Comparison of ENCODE assay signal across 1 cellular context in the genomic region with DNA sequence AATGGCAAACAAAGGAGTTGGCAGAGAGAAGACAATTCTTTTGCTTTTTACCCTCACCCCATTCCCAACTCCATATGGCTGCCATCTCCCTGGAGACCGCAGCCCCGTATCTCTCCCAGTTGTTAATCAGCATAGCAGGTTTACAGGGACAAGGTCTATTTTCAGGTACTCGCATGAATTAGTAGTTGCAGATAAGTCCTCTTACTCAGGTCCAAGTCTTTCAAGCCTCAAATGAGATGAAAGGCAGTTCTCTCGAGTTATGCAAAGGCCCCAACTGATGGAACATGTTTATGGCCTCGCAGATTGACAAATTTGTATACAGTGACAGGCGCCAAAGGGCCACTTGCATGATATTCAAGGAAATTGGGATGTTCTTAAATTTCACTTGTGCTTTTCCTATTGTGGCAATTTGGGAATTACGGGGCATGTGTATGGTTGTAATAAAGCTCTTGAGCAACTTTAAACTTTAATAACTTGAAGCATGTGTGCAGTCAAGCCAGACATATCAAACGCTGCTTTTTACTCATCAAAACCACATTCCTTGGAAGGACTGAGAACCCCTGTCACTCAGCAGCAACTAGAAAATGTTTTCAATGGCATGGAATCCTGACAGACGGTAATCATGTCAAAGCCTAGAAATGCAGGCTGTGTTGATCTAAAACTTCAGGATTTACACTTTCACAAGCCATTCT.
TF ChIP-seq lines count a peak whose summit lies in the region.

No MANE protein-coding gene starts in this region.

TF ChIP-seq in liver, 16 proteins besides CTCF, POLR2A, EP300 and RAD21 (continued from another document):
- TF ChIP-seq, protein P1, sequence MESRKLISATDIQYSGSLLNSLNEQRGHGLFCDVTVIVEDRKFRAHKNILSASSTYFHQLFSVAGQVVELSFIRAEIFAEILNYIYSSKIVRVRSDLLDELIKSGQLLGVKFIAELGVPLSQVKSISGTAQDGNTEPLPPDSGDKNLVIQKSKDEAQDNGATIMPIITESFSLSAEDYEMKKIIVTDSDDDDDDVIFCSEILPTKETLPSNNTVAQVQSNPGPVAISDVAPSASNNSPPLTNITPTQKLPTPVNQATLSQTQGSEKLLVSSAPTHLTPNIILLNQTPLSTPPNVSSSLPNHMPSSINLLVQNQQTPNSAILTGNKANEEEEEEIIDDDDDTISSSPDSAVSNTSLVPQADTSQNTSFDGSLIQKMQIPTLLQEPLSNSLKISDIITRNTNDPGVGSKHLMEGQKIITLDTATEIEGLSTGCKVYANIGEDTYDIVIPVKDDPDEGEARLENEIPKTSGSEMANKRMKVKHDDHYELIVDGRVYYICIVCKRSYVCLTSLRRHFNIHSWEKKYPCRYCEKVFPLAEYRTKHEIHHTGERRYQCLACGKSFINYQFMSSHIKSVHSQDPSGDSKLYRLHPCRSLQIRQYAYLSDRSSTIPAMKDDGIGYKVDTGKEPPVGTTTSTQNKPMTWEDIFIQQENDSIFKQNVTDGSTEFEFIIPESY (IDR thresholded peaks at IDR 0.05), result no peak
- TF ChIP-seq HNF4G (IDR thresholded peaks at IDR 0.05) (no peak), SP1 (IDR thresholded peaks at IDR 0.05) (no peak), RXRA (IDR thresholded peaks at IDR 0.05) (no peak), TAF1 (conservative IDR thresholded peaks at IDR 0.05) (no peak)
- TF ChIP-seq, protein P2, sequence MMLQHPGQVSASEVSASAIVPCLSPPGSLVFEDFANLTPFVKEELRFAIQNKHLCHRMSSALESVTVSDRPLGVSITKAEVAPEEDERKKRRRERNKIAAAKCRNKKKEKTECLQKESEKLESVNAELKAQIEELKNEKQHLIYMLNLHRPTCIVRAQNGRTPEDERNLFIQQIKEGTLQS (IDR thresholded peaks at IDR 0.05), result no peak
- TF ChIP-seq, protein P3, sequence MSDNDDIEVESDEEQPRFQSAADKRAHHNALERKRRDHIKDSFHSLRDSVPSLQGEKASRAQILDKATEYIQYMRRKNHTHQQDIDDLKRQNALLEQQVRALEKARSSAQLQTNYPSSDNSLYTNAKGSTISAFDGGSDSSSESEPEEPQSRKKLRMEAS (IDR thresholded peaks at IDR 0.05), result no peak
TF ChIP-seq in liver: peak in this region for 0.
